17 cellular contexts compared by ENCODE assay signal in the genomic region with DNA sequence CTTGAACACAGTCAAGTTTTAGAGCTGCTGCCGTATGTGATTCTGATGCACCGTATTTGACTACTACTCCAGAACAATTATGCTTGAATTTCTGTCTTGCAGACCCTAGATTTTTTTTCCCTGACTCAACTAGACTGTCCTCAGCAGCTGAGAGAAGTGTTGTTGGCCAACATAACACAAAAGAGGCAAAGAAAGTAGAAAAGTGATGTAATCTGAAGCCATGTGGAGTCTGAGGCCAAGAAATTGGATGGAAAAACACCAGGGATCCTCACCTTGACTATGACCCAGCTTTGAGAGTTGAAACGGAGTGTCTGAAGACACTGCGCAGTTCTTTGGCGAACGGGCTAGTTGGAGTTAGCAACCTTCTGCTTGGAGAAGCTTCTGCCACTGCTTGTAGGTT. TPM values are rescaled to one million over a fixed set of nuclear protein-coding genes. Genes with fewer than 3 reads are reported as not detected.
"Had no signal": no experiment of that assay in that cellular context is flagged by ENCODE, and none has a peak within 500 bp of the region (broad histone marks: within the 10 kb centered on the region; RNA-seq: fewer than 3 reads in every experiment).

No MANE protein-coding gene starts in this region.

- H3K4me3 Mint-ChIP-seq: activated naive CD8-positive, alpha-beta T cell treated with anti-CD3 and anti-CD28 coated beads for 36 hours; natural killer cell had no signal

- H3K36me3 Mint-ChIP-seq: activated naive CD8-positive, alpha-beta T cell treated with anti-CD3 and anti-CD28 coated beads for 36 hours; natural killer cell had no signal

- H3K27ac Mint-ChIP-seq: activated naive CD8-positive, alpha-beta T cell treated with anti-CD3 and anti-CD28 coated beads for 36 hours; natural killer cell had no signal

- H3K27me3 ChIP-seq: pancreas, thyroid gland had no signal

- H3K9me3 ChIP-seq: esophagus muscularis mucosa, pancreas, thyroid gland had no signal

- H3K27ac ChIP-seq: esophagus muscularis mucosa, pancreas, thyroid gland, WERI-Rb-1 had no signal

- H3K4me3 ChIP-seq: esophagus muscularis mucosa, pancreas, thyroid gland had no signal

- DNase-seq: activated CD4-positive, alpha-beta T cell treated with anti-CD3 and anti-CD28 coated beads for 1 hour; activated CD4-positive, alpha-beta T cell treated with anti-CD3 and anti-CD28 coated beads, Interleukin-2, amount 50 U/mL, for 4 hours; activated naive CD4-positive, alpha-beta T cell; activated naive CD8-positive, alpha-beta T cell treated with anti-CD3 and anti-CD28 coated beads for 36 hours; cerebellar nuclear complex; effector CD4-positive, alpha-beta T cell; foreskin fibroblast; mesendoderm; natural killer cell; pancreas; stimulated activated CD4-positive, alpha-beta T cell treated with anti-CD3 and anti-CD28 coated beads, Interleukin-2, amount 100 ng/mL, for 24 hours; stimulated activated naive CD4-positive, alpha-beta T cell treated with Interleukin-2 at 50 U/mL for 16 hours; thyroid gland; WERI-Rb-1 had no signal

- H3K36me3 ChIP-seq: esophagus muscularis mucosa, pancreas, thyroid gland, WERI-Rb-1 had no signal

- H3K9me3 Mint-ChIP-seq: activated naive CD8-positive, alpha-beta T cell treated with anti-CD3 and anti-CD28 coated beads for 36 hours; natural killer cell had no signal

- ATAC-seq: natural killer cell, pancreas had no signal

RNA-seq across cellular contexts. Expression of gene FGF1, which starts 36.3 kb away (rescaled TPM):
- total RNA-seq: activated naive CD8-positive, alpha-beta T cell treated with anti-CD3 and anti-CD28 coated beads for 36 hours; natural killer cell; T-helper 2 cell treated with Interferon-gamma antibody and Interleukin-4, amounts not matched to agents 100 ng/mL and 5 ng/mL, for 36 hours; ureter had no signal
